ENCODE assay signal across 29 cellular contexts in genomic region chr10:101322266-101323151, GRCh38.
"Had no signal": no experiment of that assay in that cellular context is flagged by ENCODE, and none has a peak within 500 bp of the region (broad histone marks: within the 10 kb centered on the region; RNA-seq: fewer than 3 reads in every experiment).

No MANE protein-coding gene starts in this region.

- H3K36me3 ChIP-seq: gastroesophageal sphincter, suprapubic skin, tibial artery, upper lobe of right lung had no signal

- H3K27ac Mint-ChIP-seq: activated naive CD8-positive, alpha-beta T cell; effector memory CD8-positive, alpha-beta T cell; immature natural killer cell; mesothelial cell of epicardium; T-helper 2 cell treated with Interferon-gamma antibody and Interleukin-4, amounts not matched to agents 5 μg/mL and 100 μg/mL, for 36 hours had no signal

- H2AFZ ChIP-seq: parathyroid adenoma had no signal

- H3K9me3 Mint-ChIP-seq: effector memory CD8-positive, alpha-beta T cell; immature natural killer cell; T-helper 2 cell treated with Interferon-gamma antibody and Interleukin-4, amounts not matched to agents 5 μg/mL and 100 μg/mL, for 36 hours had no signal

- H3K9me3 ChIP-seq: gastroesophageal sphincter, suprapubic skin, tibial artery, upper lobe of right lung had no signal

- ATAC-seq: effector memory CD8-positive, alpha-beta T cell; gastroesophageal sphincter; left colon; right cardiac atrium; upper lobe of right lung had no signal

- H3K4me3 Mint-ChIP-seq: activated naive CD8-positive, alpha-beta T cell; effector memory CD8-positive, alpha-beta T cell; immature natural killer cell; mesothelial cell of epicardium; naive B cell; neural crest cell; T-helper 2 cell treated with Interferon-gamma antibody and Interleukin-4, amounts not matched to agents 5 μg/mL and 100 μg/mL, for 36 hours had no signal

- H3K9ac ChIP-seq: parathyroid adenoma had no signal

- H3K36me3 Mint-ChIP-seq: immature natural killer cell had no signal

- H3K79me2 ChIP-seq: parathyroid adenoma had no signal

- DNase-seq: activated CD4-positive, alpha-beta T cell treated with anti-CD3 and anti-CD28 coated beads for 4 hours; activated CD4-positive, alpha-beta T cell treated with anti-CD3 and anti-CD28 coated beads, Interleukin-2, amount 50 U/mL, for 4 hours; activated CD4-positive, CD25-positive, alpha-beta regulatory T cell; activated CD8-positive, alpha-beta memory T cell treated with anti-CD3 and anti-CD28 coated beads for 24 hours; activated effector memory CD4-positive, alpha-beta T cell treated with Interleukin-2 at 50 U/mL for 16 hours; activated naive CD4-positive, alpha-beta T cell treated with Interleukin-2 at 50 U/mL for 16 hours; anterior cingulate cortex; cerebellar nuclear complex; effector memory CD8-positive, alpha-beta T cell; hypothalamus; immature natural killer cell; kidney; left colon; naive B cell; occipital lobe; right cardiac atrium; stimulated activated CD4-positive, alpha-beta T cell treated with anti-CD3 and anti-CD28 coated beads, Interleukin-15, amount 100 ng/mL, for 24 hours; stimulated activated CD4-positive, alpha-beta T cell treated with anti-CD3 and anti-CD28 coated beads, Interleukin-2, amount 100 ng/mL, for 24 hours; stimulated activated naive CD4-positive, alpha-beta T cell; tibial artery; upper lobe of right lung had no signal

- H3K4me3 ChIP-seq: coronary artery, gastroesophageal sphincter, suprapubic skin, tibial artery, upper lobe of right lung had no signal

- H3K4me1 Mint-ChIP-seq: immature natural killer cell, naive B cell had no signal

- H3K27ac ChIP-seq: coronary artery, gastroesophageal sphincter, parathyroid adenoma, suprapubic skin, tibial artery, upper lobe of right lung had no signal

- H3K4me1 ChIP-seq: gastroesophageal sphincter, parathyroid adenoma, suprapubic skin, tibial artery, upper lobe of right lung had no signal
